In genomic region chr11:128453444-128454336, GRCh38 we compare ENCODE assay signal across 9 cellular contexts.
DNase-seq lines count a peak whose midpoint lies in the region; ATAC-seq and TF ChIP-seq lines count a peak whose summit lies in the region.
"Had no signal": no experiment of that assay in that cellular context is flagged by ENCODE, and none has a peak within 500 bp of the region (broad histone marks: within the 10 kb centered on the region; RNA-seq: fewer than 3 reads in every experiment).

No MANE protein-coding gene starts in this region.

- H3K36me3 ChIP-seq in kidney epithelial cell (ENCODE audit: control insufficient read depth, insufficient read depth, low read length) (no peaks in the 10 kb centered on the region), upper lobe of left lung (peaks cover 0 to 27% (median 11%) of the 10 kb centered on the region in 4 donors)

- H3K4me1 Mint-ChIP-seq in activated CD8-positive, alpha-beta memory T cell treated with anti-CD3 and anti-CD28 coated beads, Interleukin-2, amount 10 ng/mL, durations not matched to agents 7 days and 5 days: peaks cover 61% of the 10 kb centered on the region
- H3K4me1 Mint-ChIP-seq in activated naive CD8-positive, alpha-beta T cell treated with anti-CD3 and anti-CD28 coated beads for 36 hours: peaks cover 74% of the 10 kb centered on the region

- no peaks in the 10 kb centered on the region for H3K27me3 ChIP-seq in kidney epithelial cell (ENCODE audit: control insufficient read depth, insufficient read depth, low read length)
- no peaks in the 10 kb centered on the region for H3K27me3 ChIP-seq in upper lobe of left lung

- WGBS in upper lobe of left lung, 2 donors: 70 to 74% methylated on average over 5 of the region's 5 CpGs

- TF ChIP-seq CTCF in kidney epithelial cell (IDR thresholded peaks at IDR 0.05; ENCODE audit: insufficient read depth, low read length, poor library complexity, severe bottlenecking) (no peak), upper lobe of left lung (IDR thresholded peaks at IDR 0.05) (no peak)

- no peak overlapping the region for H3K4me3 ChIP-seq in kidney epithelial cell (ENCODE audit: low read depth, low read length)
- no peak overlapping the region for H3K4me3 ChIP-seq in upper lobe of left lung
- H3K4me3 ChIP-seq: SK-N-MC had no signal

- peaks cover 8 to 24% (median 10%) of the 10 kb centered on the region in 4 donors for H3K4me1 ChIP-seq in upper lobe of left lung

- H3K27ac ChIP-seq in upper lobe of left lung: peak overlapping the region in 3 of 4 donors; percentile 3 to 29 (median 6)
- H3K27ac ChIP-seq: SK-N-MC had no signal

- H3K27ac Mint-ChIP-seq in activated CD8-positive, alpha-beta memory T cell treated with anti-CD3 and anti-CD28 coated beads, Interleukin-2, amount 10 ng/mL, durations not matched to agents 7 days and 5 days: peak overlapping the region; percentile 38
- H3K27ac Mint-ChIP-seq in activated naive CD8-positive, alpha-beta T cell treated with anti-CD3 and anti-CD28 coated beads for 36 hours: peak overlapping the region; percentile 76

- no peaks in the 10 kb centered on the region for H3K9me3 Mint-ChIP-seq in activated CD8-positive, alpha-beta memory T cell treated with anti-CD3 and anti-CD28 coated beads, Interleukin-2, amount 10 ng/mL, durations not matched to agents 7 days and 5 days (ENCODE audit: low read depth)
- peaks cover 3% of the 10 kb centered on the region for H3K9me3 Mint-ChIP-seq in activated naive CD8-positive, alpha-beta T cell treated with anti-CD3 and anti-CD28 coated beads for 36 hours

- DNase-seq in activated CD8-positive, alpha-beta memory T cell treated with anti-CD3 and anti-CD28 coated beads, Interleukin-2, amount 10 ng/mL, durations not matched to agents 7 days and 5 days: no peak
- DNase-seq in activated CD8-positive, alpha-beta memory T cell treated with anti-CD3 and anti-CD28 coated beads, Interleukin-2, amount 50 U/mL, for 4 hours: no peak
- no peak for DNase-seq in activated naive CD8-positive, alpha-beta T cell treated with anti-CD3 and anti-CD28 coated beads for 36 hours
- peak; percentile 93 for DNase-seq in kidney epithelial cell (ENCODE audit: low read depth)
- DNase-seq in upper lobe of left lung: no peak
- no peak for DNase-seq in NCI-H345 treated with DMSO at 0.1 percent for 48 hours (lab: John Stamatoyannopoulos, UW; ENCODE audit: unreplicated experiment)
- no peak for DNase-seq in stimulated activated CD4-positive, alpha-beta T cell treated with anti-CD3 and anti-CD28 coated beads, Interleukin-4, amount 100 ng/mL, for 24 hours
- no peak for DNase-seq in NK-92 treated with Interleukin-12 subunit alpha and Interleukin-12 subunit beta, amount 100 ng/mL, for 24 hours (lab: John Stamatoyannopoulos, UW)

- peaks cover 46% of the 10 kb centered on the region for H3K36me3 Mint-ChIP-seq in activated CD8-positive, alpha-beta memory T cell treated with anti-CD3 and anti-CD28 coated beads, Interleukin-2, amount 10 ng/mL, durations not matched to agents 7 days and 5 days
- peaks cover 64% of the 10 kb centered on the region for H3K36me3 Mint-ChIP-seq in activated naive CD8-positive, alpha-beta T cell treated with anti-CD3 and anti-CD28 coated beads for 36 hours

- TF ChIP-seq EP300 in upper lobe of left lung (IDR thresholded peaks at IDR 0.05): no peak

- CTCF ChIA-PET in activated CD8-positive, alpha-beta memory T cell treated with anti-CD3 and anti-CD28 coated beads, Interleukin-2, amount 10 ng/mL, durations not matched to agents 7 days and 5 days (lab: Charles Lee): interaction anchor here (1.2 kb wide), 1 partner anchor 11 kb away, joined by 3 read pairs; no protein-coding TSS in a partner anchor

- no peaks in the 10 kb centered on the region for H3K27me3 Mint-ChIP-seq in activated CD8-positive, alpha-beta memory T cell treated with anti-CD3 and anti-CD28 coated beads, Interleukin-2, amount 10 ng/mL, durations not matched to agents 7 days and 5 days
- no peaks in the 10 kb centered on the region for H3K27me3 Mint-ChIP-seq in activated naive CD8-positive, alpha-beta T cell treated with anti-CD3 and anti-CD28 coated beads for 36 hours

- ATAC-seq in activated CD8-positive, alpha-beta memory T cell treated with anti-CD3 and anti-CD28 coated beads, Interleukin-2, amount 10 ng/mL, durations not matched to agents 7 days and 5 days: no peak
- peak; percentile 58 to 81 for ATAC-seq in upper lobe of left lung (ENCODE audit: low FRiP score in 2 of 2)

- H3K9me3 ChIP-seq in upper lobe of left lung: no peaks in the 10 kb centered on the region

- no peak overlapping the region for H3K4me3 Mint-ChIP-seq in activated CD8-positive, alpha-beta memory T cell treated with anti-CD3 and anti-CD28 coated beads, Interleukin-2, amount 10 ng/mL, durations not matched to agents 7 days and 5 days
- no peak overlapping the region for H3K4me3 Mint-ChIP-seq in activated naive CD8-positive, alpha-beta T cell treated with anti-CD3 and anti-CD28 coated beads for 36 hours

- TF ChIP-seq POLR2A in upper lobe of left lung (IDR thresholded peaks at IDR 0.05): no peak
